In the genomic region with DNA sequence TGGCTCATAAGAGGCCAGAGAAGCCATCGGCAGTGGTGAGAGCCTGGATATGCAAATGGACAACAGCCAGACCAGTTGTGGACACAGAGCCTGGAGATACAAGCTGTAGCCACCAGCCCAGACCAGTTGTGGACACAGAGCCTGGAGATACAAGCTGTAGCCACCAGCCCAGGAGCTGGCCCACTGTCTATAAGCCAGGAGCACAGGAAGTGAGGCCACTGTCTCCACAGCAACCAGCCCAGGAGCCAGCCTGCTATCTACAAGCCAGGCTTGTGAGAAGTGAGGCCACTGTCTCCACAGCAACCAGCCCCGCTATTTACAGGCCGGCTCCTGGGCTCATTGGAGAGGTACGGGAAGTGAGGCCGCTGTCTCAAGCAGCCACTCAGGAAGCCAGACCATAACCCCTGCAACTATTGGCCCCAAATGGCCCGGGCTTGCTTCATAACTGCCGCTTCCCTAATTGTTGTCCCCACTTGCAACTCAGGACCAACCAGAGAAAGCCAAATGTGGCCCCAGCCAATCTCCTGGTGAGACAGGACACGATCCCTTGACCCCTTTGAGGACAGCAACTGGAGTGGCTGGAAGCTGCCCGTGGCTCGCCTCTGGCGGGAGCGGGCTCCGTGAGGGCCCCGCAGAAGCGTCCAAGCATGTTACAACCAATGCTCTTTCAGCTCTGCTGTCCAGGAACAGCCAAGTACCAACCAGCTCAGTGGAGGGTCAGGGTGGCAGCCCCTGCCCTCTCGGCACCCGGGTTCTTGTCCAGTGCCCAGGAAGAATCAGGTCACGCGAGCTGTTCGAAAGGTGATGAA, we compare ENCODE assay signal across 1 cellular context.
TF ChIP-seq lines count a peak whose summit lies in the region.

No MANE protein-coding gene starts in this region.

TF ChIP-seq in HepG2, 621 proteins besides CTCF, POLR2A, EP300 and RAD21 (continued from another document):
- TF ChIP-seq, protein P1, sequence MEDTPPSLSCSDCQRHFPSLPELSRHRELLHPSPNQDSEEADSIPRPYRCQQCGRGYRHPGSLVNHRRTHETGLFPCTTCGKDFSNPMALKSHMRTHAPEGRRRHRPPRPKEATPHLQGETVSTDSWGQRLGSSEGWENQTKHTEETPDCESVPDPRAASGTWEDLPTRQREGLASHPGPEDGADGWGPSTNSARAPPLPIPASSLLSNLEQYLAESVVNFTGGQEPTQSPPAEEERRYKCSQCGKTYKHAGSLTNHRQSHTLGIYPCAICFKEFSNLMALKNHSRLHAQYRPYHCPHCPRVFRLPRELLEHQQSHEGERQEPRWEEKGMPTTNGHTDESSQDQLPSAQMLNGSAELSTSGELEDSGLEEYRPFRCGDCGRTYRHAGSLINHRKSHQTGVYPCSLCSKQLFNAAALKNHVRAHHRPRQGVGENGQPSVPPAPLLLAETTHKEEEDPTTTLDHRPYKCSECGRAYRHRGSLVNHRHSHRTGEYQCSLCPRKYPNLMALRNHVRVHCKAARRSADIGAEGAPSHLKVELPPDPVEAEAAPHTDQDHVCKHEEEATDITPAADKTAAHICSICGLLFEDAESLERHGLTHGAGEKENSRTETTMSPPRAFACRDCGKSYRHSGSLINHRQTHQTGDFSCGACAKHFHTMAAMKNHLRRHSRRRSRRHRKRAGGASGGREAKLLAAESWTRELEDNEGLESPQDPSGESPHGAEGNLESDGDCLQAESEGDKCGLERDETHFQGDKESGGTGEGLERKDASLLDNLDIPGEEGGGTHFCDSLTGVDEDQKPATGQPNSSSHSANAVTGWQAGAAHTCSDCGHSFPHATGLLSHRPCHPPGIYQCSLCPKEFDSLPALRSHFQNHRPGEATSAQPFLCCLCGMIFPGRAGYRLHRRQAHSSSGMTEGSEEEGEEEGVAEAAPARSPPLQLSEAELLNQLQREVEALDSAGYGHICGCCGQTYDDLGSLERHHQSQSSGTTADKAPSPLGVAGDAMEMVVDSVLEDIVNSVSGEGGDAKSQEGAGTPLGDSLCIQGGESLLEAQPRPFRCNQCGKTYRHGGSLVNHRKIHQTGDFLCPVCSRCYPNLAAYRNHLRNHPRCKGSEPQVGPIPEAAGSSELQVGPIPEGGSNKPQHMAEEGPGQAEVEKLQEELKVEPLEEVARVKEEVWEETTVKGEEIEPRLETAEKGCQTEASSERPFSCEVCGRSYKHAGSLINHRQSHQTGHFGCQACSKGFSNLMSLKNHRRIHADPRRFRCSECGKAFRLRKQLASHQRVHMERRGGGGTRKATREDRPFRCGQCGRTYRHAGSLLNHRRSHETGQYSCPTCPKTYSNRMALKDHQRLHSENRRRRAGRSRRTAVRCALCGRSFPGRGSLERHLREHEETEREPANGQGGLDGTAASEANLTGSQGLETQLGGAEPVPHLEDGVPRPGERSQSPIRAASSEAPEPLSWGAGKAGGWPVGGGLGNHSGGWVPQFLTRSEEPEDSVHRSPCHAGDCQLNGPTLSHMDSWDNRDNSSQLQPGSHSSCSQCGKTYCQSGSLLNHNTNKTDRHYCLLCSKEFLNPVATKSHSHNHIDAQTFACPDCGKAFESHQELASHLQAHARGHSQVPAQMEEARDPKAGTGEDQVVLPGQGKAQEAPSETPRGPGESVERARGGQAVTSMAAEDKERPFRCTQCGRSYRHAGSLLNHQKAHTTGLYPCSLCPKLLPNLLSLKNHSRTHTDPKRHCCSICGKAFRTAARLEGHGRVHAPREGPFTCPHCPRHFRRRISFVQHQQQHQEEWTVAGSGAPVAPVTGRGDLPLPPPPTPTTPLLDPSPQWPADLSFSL (CRISPR knock-in tag; IDR thresholded peaks at IDR 0.05), result no peak
- TF ChIP-seq SRY (CRISPR knock-in tag; IDR thresholded peaks at IDR 0.05), result no peak
- TF ChIP-seq, protein P2, sequence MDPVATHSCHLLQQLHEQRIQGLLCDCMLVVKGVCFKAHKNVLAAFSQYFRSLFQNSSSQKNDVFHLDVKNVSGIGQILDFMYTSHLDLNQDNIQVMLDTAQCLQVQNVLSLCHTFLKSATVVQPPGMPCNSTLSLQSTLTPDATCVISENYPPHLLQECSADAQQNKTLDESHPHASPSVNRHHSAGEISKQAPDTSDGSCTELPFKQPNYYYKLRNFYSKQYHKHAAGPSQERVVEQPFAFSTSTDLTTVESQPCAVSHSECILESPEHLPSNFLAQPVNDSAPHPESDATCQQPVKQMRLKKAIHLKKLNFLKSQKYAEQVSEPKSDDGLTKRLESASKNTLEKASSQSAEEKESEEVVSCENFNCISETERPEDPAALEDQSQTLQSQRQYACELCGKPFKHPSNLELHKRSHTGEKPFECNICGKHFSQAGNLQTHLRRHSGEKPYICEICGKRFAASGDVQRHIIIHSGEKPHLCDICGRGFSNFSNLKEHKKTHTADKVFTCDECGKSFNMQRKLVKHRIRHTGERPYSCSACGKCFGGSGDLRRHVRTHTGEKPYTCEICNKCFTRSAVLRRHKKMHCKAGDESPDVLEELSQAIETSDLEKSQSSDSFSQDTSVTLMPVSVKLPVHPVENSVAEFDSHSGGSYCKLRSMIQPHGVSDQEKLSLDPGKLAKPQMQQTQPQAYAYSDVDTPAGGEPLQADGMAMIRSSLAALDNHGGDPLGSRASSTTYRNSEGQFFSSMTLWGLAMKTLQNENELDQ (CRISPR knock-in tag; IDR thresholded peaks at IDR 0.05; ENCODE audit: borderline replicate concordance), result no peak
